ENCODE assay signal across 8 cellular contexts in the genomic region with DNA sequence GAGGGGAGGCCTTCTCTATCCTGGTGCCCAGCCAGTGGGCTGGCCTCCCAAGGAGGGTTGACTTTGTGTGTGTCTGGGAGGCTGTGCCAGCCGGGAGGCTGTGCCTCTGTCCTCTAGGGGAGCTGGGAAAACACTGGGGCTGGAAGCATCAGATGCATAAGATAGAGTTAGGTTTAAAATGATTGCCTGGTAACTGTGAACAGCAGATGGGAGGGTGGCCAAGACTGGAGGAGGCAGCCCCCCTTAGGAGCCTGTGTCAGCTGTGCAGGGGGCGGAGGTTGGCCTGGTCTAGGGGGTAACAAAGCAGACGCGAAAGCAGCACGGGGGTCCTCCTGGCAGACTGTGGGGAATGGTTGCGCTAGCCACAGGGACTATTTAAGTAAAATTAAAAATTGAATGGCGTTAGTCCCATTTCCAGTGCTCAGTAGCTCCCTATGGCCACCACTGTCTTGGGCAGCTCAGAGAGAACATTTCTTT. TPM values are rescaled to one million over a fixed set of nuclear protein-coding genes. Genes with fewer than 3 reads are reported as not detected.
DNase-seq lines count a peak whose midpoint lies in the region; ATAC-seq and TF ChIP-seq lines count a peak whose summit lies in the region.

No MANE protein-coding gene starts in this region.

- H3K36me3 ChIP-seq in PC-9 (ENCODE audit: low read depth), result peaks cover 20% of the 10 kb centered on the region
- H3K36me3 ChIP-seq in neutrophil, result peaks cover 15% of the 10 kb centered on the region

- H3K4me1 ChIP-seq in PC-9 (replicated peaks; ENCODE audit: insufficient read depth), result peaks cover 18% of the 10 kb centered on the region
- H3K4me1 ChIP-seq in neutrophil (ENCODE audit: control insufficient read depth in 1 of 2, insufficient read depth in 1 of 2, low read depth in 1 of 2, low read length in 1 of 2), result peaks cover 16 to 17% of the 10 kb centered on the region in 2 experiments

- CTCF ChIA-PET in PC-9 (lab: Charles Lee), result interaction anchor here (0.7 kb wide), 1 partner anchor 61 kb away, joined by 3 read pairs; no protein-coding TSS in a partner anchor

- ATAC-seq in GM18517 (IDR thresholded peaks at IDR 0.05; ENCODE audit: unreplicated experiment), result peak; percentile 0

- peaks cover 31% of the 10 kb centered on the region for H3F3A ChIP-seq in PC-9 (ENCODE audit: insufficient read depth, low read depth)

- no peak for TF ChIP-seq CTCF in PC-9 (conservative IDR thresholded peaks at IDR 0.05)
- TF ChIP-seq CTCF in epithelial cell of esophagus (IDR thresholded peaks at IDR 0.05; ENCODE audit: insufficient read depth, low read depth, low read length, missing control alignments), result no peak
- TF ChIP-seq CTCF in neutrophil (IDR thresholded peaks at IDR 0.05), result no peak

- intact Hi-C loops in PC-9 (cut with micrococcal nuclease; ENCODE audit: unreplicated experiment), result loop anchor here (10.0 kb wide), 2 partner anchors 158 to 348 kb away; partner anchors contain the start of gene FARP2

- no peaks in the 10 kb centered on the region for H3K27me3 ChIP-seq in PC-9 (ENCODE audit: insufficient read depth, low read depth)
- H3K27me3 ChIP-seq in neutrophil, result no peaks in the 10 kb centered on the region

- H3K9me3 ChIP-seq in PC-9 (ENCODE audit: insufficient read depth, low read depth), result peaks cover 8% of the 10 kb centered on the region
- H3K9me3 ChIP-seq in neutrophil, result no peaks in the 10 kb centered on the region

- peaks cover 31% of the 10 kb centered on the region for H3K79me2 ChIP-seq in PC-9 (ENCODE audit: low read depth)

- DNase-seq in PC-9 (no peak), epithelial cell of esophagus (ENCODE audit: low read depth) (no peak), NCI-H2171 (lab: John Stamatoyannopoulos, UW) (no peak), epidermal melanocyte (ENCODE audit: insufficient read length, low spot score) (no peak), midbrain (lab: John Stamatoyannopoulos, UW) (no peak)
- no peak for DNase-seq in stimulated activated CD4-positive, alpha-beta T cell treated with anti-CD3 and anti-CD28 coated beads, Interleukin-1b, Interleukin-23, amount 100 ng/mL, for 48 hours

- H4K20me1 ChIP-seq in PC-9 (ENCODE audit: insufficient read depth), result peaks cover 15% of the 10 kb centered on the region

- H3K4me3 ChIP-seq in PC-9 (peak overlapping the region; percentile 99), epithelial cell of esophagus (ENCODE audit: low read length) (peak overlapping the region; percentile 75), neutrophil (ENCODE audit: low read depth in 1 of 2, low read length in 1 of 2) (peak overlapping the region; percentile 80 to 91)

- H3K4me2 ChIP-seq in PC-9, result peak overlapping the region; percentile 100

- BruUV-seq in PC-9 (replicated peaks; lab: Mats Ljungman, UMichigan), result no TSS peak

- POLR2A ChIA-PET in PC-9 (lab: Charles Lee; ENCODE audit: unreplicated experiment), result no interaction called here

- peak overlapping the region; percentile 56 for H2AFZ ChIP-seq in PC-9

- H3K9me2 ChIP-seq in PC-9 (ENCODE audit: insufficient read depth), result no peaks in the 10 kb centered on the region

- 0 out of 2 replicates have a peak overlapping the region, but pooled peaks have one; percentile 10 for H3K27ac ChIP-seq in PC-9
- no peak overlapping the region for H3K27ac ChIP-seq in neutrophil

RNA-seq across cellular contexts. Expression of gene ING5, which starts 1.3 kb away (rescaled TPM):
- 79.7 and 106 TPM in 2 replicates for total RNA-seq in PC-9 (2021)

RNA-seq across cellular contexts. Expression of gene DTYMK, which starts 16.6 kb away (rescaled TPM):
- 183 and 191 TPM in 2 replicates for total RNA-seq in PC-9 (2021)

RNA-seq across cellular contexts. Expression of gene D2HGDH, which starts 31.3 kb away (rescaled TPM):
- total RNA-seq in PC-9 (2021), result 131 and 232 TPM in 2 replicates
